18 cellular contexts compared by ENCODE assay signal in the genomic region with DNA sequence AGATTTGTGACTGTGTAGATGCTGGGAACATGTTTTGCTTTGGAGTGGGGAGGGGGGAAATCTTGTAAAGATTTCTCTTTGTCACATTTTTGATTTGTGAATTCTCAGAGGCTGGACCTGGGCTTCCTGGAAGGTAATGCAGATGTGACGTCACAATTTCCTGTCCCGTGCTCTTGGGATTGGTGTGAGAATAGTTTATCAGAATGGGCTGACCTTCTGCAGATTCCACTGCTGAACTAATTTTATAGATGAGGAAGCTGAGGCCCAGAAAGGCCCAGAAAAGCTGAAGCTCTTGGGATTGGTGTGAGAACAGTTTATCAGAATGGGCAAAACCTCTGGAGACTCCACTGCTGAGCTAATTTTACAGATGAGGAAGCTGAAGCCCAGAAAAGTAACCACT. TPM values are rescaled to one million over a fixed set of nuclear protein-coding genes. Genes with fewer than 3 reads are reported as not detected.
DNase-seq lines count a peak whose midpoint lies in the region; ATAC-seq and TF ChIP-seq lines count a peak whose summit lies in the region.
"Had no signal": no experiment of that assay in that cellular context is flagged by ENCODE, and none has a peak within 500 bp of the region (broad histone marks: within the 10 kb centered on the region; RNA-seq: fewer than 3 reads in every experiment).

No MANE protein-coding gene starts in this region.

- no peak for ATAC-seq in CD8-positive, alpha-beta T cell
- ATAC-seq in GM18873 (IDR thresholded peaks at IDR 0.05; ENCODE audit: low FRiP score, unreplicated experiment) = no peak
- ATAC-seq: activated CD4-positive, CD25-positive, alpha-beta regulatory T cell treated with anti-CD3 and anti-CD28 coated beads, Interleukin-2, amount 50 U/mL, for 24 hours; foreskin keratinocyte; HCT116 had no signal

- peak overlapping the region in 5 of 7 donors; percentile 14 to 69 (median 56) for H3K27ac Mint-ChIP-seq in CD14-positive monocyte
- H3K27ac Mint-ChIP-seq in CD8-positive, alpha-beta T cell = peak overlapping the region; percentile 38
- H3K27ac Mint-ChIP-seq in activated naive CD8-positive, alpha-beta T cell = peak overlapping the region; percentile 79

- intact Hi-C loops in CD14-positive monocyte (cut with micrococcal nuclease) (no loop called here), esophagus muscularis mucosa (cut with DNase I) (no loop called here), spleen (cut with DNase I; ENCODE audit: low total_unique reads) (no loop called here)
- intact Hi-C loops in CD8-positive, alpha-beta T cell (cut with DNase I, micrococcal nuclease) = no loop called here

- peaks cover 32% of the 10 kb centered on the region for H3K4me1 Mint-ChIP-seq in CD14-positive monocyte
- H3K4me1 Mint-ChIP-seq in CD8-positive, alpha-beta T cell (ENCODE audit: low read depth) = peaks cover 85% of the 10 kb centered on the region
- peaks cover 87% of the 10 kb centered on the region for H3K4me1 Mint-ChIP-seq in activated naive CD8-positive, alpha-beta T cell (ENCODE audit: low read depth)

- TF ChIP-seq CTCF in CD14-positive monocyte (IDR thresholded peaks at IDR 0.05) (no peak), liver (IDR thresholded peaks at IDR 0.05; ENCODE audit: low read depth, low read length, missing input control) (no peak), esophagus muscularis mucosa (IDR thresholded peaks at IDR 0.05) (no peak), spleen (IDR thresholded peaks at IDR 0.05 in 8 of 11, conservative IDR thresholded peaks at IDR 0.05 in 3 of 11) (no peak)
- TF ChIP-seq CTCF in CD8-positive, alpha-beta T cell (IDR thresholded peaks at IDR 0.05) = no peak

- no peaks in the 10 kb centered on the region for H3K36me3 ChIP-seq in CD8-positive, alpha-beta T cell (ENCODE audit: insufficient read depth, low read length)
- H3K36me3 ChIP-seq in liver (ENCODE audit: control insufficient read depth in 4 of 4, insufficient read depth in 3 of 4, low read depth in 1 of 4, low read length in 3 of 4) (no peaks in the 10 kb centered on the region), esophagus muscularis mucosa (no peaks in the 10 kb centered on the region), spleen (peaks cover 0 to 4% (median 0%) of the 10 kb centered on the region in 6 donors)
- H3K36me3 ChIP-seq: ascending aorta, ovary had no signal

- CTCF ChIA-PET in CD8-positive, alpha-beta T cell (lab: Charles Lee) = no interaction called here

- no peak overlapping the region for H3K9ac ChIP-seq in liver (ENCODE audit: low read depth in 1 of 2, low read length in 2 of 2)

- peaks cover 0 to 7% (median 1%) of the 10 kb centered on the region in 3 donors for H3K27me3 Mint-ChIP-seq in CD14-positive monocyte (ENCODE audit: low read depth in 3 of 3)
- H3K27me3 Mint-ChIP-seq in CD8-positive, alpha-beta T cell (ENCODE audit: low read depth) = no peaks in the 10 kb centered on the region
- no peaks in the 10 kb centered on the region for H3K27me3 Mint-ChIP-seq in activated naive CD8-positive, alpha-beta T cell

- TF ChIP-seq RAD21 in liver (IDR thresholded peaks at IDR 0.05) = no peak

- no peaks in the 10 kb centered on the region for H3K27me3 ChIP-seq in CD8-positive, alpha-beta T cell (ENCODE audit: insufficient read depth, low read length)
- H3K27me3 ChIP-seq in liver (ENCODE audit: control insufficient read depth in 4 of 4, insufficient read depth in 4 of 4, low read length in 3 of 4) (no peaks in the 10 kb centered on the region), esophagus muscularis mucosa (peaks cover 0 to 11% (median 0%) of the 10 kb centered on the region in 4 donors), spleen (replicated peaks in 1 of 7) (no peaks in the 10 kb centered on the region)
- H3K27me3 ChIP-seq: ascending aorta, foreskin keratinocyte, ovary had no signal

- H3K9me3 Mint-ChIP-seq in CD14-positive monocyte = peaks cover 0 to 3% (median 0%) of the 10 kb centered on the region in 7 donors
- no peaks in the 10 kb centered on the region for H3K9me3 Mint-ChIP-seq in CD8-positive, alpha-beta T cell
- H3K9me3 Mint-ChIP-seq in activated naive CD8-positive, alpha-beta T cell (ENCODE audit: low read depth) = no peaks in the 10 kb centered on the region

- H3K9me3 ChIP-seq in CD8-positive, alpha-beta T cell (ENCODE audit: low read length) = no peaks in the 10 kb centered on the region
- H3K9me3 ChIP-seq in liver (ENCODE audit: control insufficient read depth in 4 of 4, low read length in 3 of 4) = no peaks in the 10 kb centered on the region
- H3K9me3 ChIP-seq in esophagus muscularis mucosa = no peaks in the 10 kb centered on the region
- no peaks in the 10 kb centered on the region for H3K9me3 ChIP-seq in spleen
- H3K9me3 ChIP-seq: ascending aorta, ovary had no signal

- H3K27ac ChIP-seq in CD8-positive, alpha-beta T cell (ENCODE audit: low read depth, low read length) = no peak overlapping the region
- H3K27ac ChIP-seq in liver (ENCODE audit: low read depth in 1 of 2, low read length in 2 of 2) (peak overlapping the region; percentile 33 to 60), esophagus muscularis mucosa (replicated peaks in 1 of 4) (no peak overlapping the region), spleen (peak overlapping the region in 4 of 8 donors; percentile 2 to 32 (median 16))
- H3K27ac ChIP-seq: ascending aorta, foreskin keratinocyte, ovary had no signal

- TF ChIP-seq POLR2A in esophagus muscularis mucosa (IDR thresholded peaks at IDR 0.05; ENCODE audit: low read depth) (no peak), spleen (IDR thresholded peaks at IDR 0.05) (no peak)

- H3K36me3 Mint-ChIP-seq in CD14-positive monocyte = peaks cover 0 to 9% of the 10 kb centered on the region in 2 donors
- peaks cover 12% of the 10 kb centered on the region for H3K36me3 Mint-ChIP-seq in CD8-positive, alpha-beta T cell
- peaks cover 7% of the 10 kb centered on the region for H3K36me3 Mint-ChIP-seq in activated naive CD8-positive, alpha-beta T cell

- POLR2A ChIA-PET in CD8-positive, alpha-beta T cell (lab: Charles Lee) = no interaction called here

- peaks cover 56% of the 10 kb centered on the region for H3K4me1 ChIP-seq in CD8-positive, alpha-beta T cell (ENCODE audit: insufficient read depth, low read length)
- H3K4me1 ChIP-seq in liver (ENCODE audit: control insufficient read depth in 4 of 4, insufficient read depth in 4 of 4, low read length in 3 of 4) (peaks cover 8 to 49% (median 42%) of the 10 kb centered on the region in 4 donors), esophagus muscularis mucosa (no peaks in the 10 kb centered on the region), spleen (peaks cover 0 to 60% (median 22%) of the 10 kb centered on the region in 6 donors)
- H3K4me1 ChIP-seq: ascending aorta, foreskin keratinocyte had no signal

- DNase-seq in CD14-positive monocyte (ENCODE audit: low spot score) (no peak), esophagus muscularis mucosa (ENCODE audit: extremely low spot score) (no peak), spleen (no peak)
- no peak for DNase-seq in CD8-positive, alpha-beta T cell
- DNase-seq: AML-193; foreskin keratinocyte; NCI-H1105 treated with DMSO at 0.1 percent for 48 hours; NCI-H526 treated with DMSO at 0.1 percent for 48 hours; ovary; SIG-M5; stimulated activated CD4-positive, alpha-beta T cell treated with anti-CD3 and anti-CD28 coated beads, Interleukin-4, amount 100 ng/mL, for 1 hour; T-helper 2 cell had no signal

- no peak for TF ChIP-seq EP300 in esophagus muscularis mucosa (IDR thresholded peaks at IDR 0.05)

- no peak overlapping the region for H3K4me3 Mint-ChIP-seq in CD14-positive monocyte
- no peak overlapping the region for H3K4me3 Mint-ChIP-seq in CD8-positive, alpha-beta T cell
- no peak overlapping the region for H3K4me3 Mint-ChIP-seq in activated naive CD8-positive, alpha-beta T cell

- 27% methylated on average over 2 of the region's 2 CpGs for WGBS in liver
- 38% methylated on average over 2 of the region's 2 CpGs for WGBS in esophagus muscularis mucosa
- 18 to 40% (median 21%) methylated on average over 2 of the region's 2 CpGs for WGBS in spleen, 5 donors

- no peak overlapping the region for H3K4me3 ChIP-seq in CD8-positive, alpha-beta T cell (ENCODE audit: low read depth, low read length)
- no peak overlapping the region for H3K4me3 ChIP-seq in liver (ENCODE audit: low read depth in 1 of 3, low read length in 3 of 3)
- no peak overlapping the region for H3K4me3 ChIP-seq in esophagus muscularis mucosa
- no peak overlapping the region for H3K4me3 ChIP-seq in spleen
- H3K4me3 ChIP-seq: ascending aorta, ovary had no signal

TF ChIP-seq in liver, 16 proteins besides CTCF, POLR2A, EP300 and RAD21:
- peak; percentile 29 for TF ChIP-seq NR2F2 (IDR thresholded peaks at IDR 0.05)
- TF ChIP-seq, protein P1, sequence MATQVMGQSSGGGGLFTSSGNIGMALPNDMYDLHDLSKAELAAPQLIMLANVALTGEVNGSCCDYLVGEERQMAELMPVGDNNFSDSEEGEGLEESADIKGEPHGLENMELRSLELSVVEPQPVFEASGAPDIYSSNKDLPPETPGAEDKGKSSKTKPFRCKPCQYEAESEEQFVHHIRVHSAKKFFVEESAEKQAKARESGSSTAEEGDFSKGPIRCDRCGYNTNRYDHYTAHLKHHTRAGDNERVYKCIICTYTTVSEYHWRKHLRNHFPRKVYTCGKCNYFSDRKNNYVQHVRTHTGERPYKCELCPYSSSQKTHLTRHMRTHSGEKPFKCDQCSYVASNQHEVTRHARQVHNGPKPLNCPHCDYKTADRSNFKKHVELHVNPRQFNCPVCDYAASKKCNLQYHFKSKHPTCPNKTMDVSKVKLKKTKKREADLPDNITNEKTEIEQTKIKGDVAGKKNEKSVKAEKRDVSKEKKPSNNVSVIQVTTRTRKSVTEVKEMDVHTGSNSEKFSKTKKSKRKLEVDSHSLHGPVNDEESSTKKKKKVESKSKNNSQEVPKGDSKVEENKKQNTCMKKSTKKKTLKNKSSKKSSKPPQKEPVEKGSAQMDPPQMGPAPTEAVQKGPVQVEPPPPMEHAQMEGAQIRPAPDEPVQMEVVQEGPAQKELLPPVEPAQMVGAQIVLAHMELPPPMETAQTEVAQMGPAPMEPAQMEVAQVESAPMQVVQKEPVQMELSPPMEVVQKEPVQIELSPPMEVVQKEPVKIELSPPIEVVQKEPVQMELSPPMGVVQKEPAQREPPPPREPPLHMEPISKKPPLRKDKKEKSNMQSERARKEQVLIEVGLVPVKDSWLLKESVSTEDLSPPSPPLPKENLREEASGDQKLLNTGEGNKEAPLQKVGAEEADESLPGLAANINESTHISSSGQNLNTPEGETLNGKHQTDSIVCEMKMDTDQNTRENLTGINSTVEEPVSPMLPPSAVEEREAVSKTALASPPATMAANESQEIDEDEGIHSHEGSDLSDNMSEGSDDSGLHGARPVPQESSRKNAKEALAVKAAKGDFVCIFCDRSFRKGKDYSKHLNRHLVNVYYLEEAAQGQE (IDR thresholded peaks at IDR 0.05) = no peak
TF ChIP-seq in liver: peak in this region for 1.

RNA-seq across cellular contexts. Expression of a gene that starts 34.0 kb away (rescaled TPM):
- polyA plus RNA-seq in CD14-positive monocyte (under 1 TPM; 0.09 to 0.73 TPM), liver (10 to 100 TPM; 11.9 to 17.8 TPM), spleen (1 to 10 TPM; 1.3 to 2.5 (median 1.7) TPM)
- total RNA-seq in CD8-positive, alpha-beta T cell = 1 to 10 TPM; 8.1 to 8.4 TPM
- total RNA-seq in liver (10 to 100 TPM; 26.9 to 33.5 TPM), esophagus muscularis mucosa (1 to 10 TPM; 2.5 to 5.5 (median 3.3) TPM), spleen (10 to 100 TPM in 6 of 7 donors, 1 to 10 TPM in 1; 8.2 to 17.9 (median 13.7) TPM)

Comparison
In these comparisons a context has a peak if more than half of its experiments do, and no peak if none do; other contexts are left out.
1. H3K27ac ChIP-seq: peak in liver (2 of 2); none in CD8-positive, alpha-beta T cell (single experiment) and esophagus muscularis mucosa (0 of 4).
2. Peak in every context shown above with its lines, with median percentiles within 50 percentile points of each other: H3K27ac Mint-ChIP-seq.